6 cellular contexts compared by ENCODE assay signal in the genomic region with DNA sequence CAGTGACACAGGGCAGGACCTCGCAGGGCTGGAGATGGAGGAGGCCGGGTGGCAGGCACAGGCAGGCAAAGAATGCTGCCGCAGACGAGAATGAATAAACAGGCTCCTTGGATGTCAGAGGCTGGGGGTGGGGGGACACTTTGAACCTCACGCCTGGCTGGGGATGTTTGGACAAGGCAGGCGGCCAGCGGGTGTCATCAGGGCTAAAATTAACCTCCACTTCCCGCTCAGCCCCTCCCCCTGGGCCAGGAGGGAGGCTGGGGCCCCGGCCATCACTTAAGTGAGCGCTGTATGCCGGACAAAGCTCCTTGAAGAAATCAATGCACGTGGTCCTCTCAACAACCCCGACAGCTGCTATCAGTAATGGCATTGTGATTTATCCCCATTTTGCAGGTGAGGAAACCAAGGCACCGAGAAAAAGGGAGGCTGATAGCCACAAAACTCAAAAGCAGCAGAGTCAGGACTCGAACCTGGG. TPM values are rescaled to one million over a fixed set of nuclear protein-coding genes. Genes with fewer than 3 reads are reported as not detected.
DNase-seq lines count a peak whose midpoint lies in the region; TF ChIP-seq lines count a peak whose summit lies in the region.

No MANE protein-coding gene starts in this region.

- TF ChIP-seq POLR2A in uterus (IDR thresholded peaks at IDR 0.05), result no peak

- no peak overlapping the region for H3K27ac ChIP-seq in uterus

- TF ChIP-seq CTCF in uterus (IDR thresholded peaks at IDR 0.05), result no peak

- no peaks in the 10 kb centered on the region for H3K36me3 ChIP-seq in uterus

- H3K4me1 ChIP-seq in uterus, result peaks cover 0 to 4% of the 10 kb centered on the region in 2 donors

- no peaks in the 10 kb centered on the region for H3K27me3 ChIP-seq in uterus

- intact Hi-C loops in uterus (cut with DNase I; ENCODE audit: low total_unique reads), result no loop called here

- DNase-seq in NCI-H146 (lab: John Stamatoyannopoulos, UW) (peak; percentile 78), NCI-H146 treated with DMSO at 0.1 percent for 48 hours (lab: John Stamatoyannopoulos, UW; ENCODE audit: unreplicated experiment) (no peak), hepatic stellate cell (ENCODE audit: low spot score) (peak; percentile 82), uterus (peak; percentile 41 to 51), globus pallidus (ENCODE audit: low spot score) (no peak), KG1 (lab: John Stamatoyannopoulos, UW) (no peak)

- no peaks in the 10 kb centered on the region for H3K9me3 ChIP-seq in uterus

- no peak overlapping the region for H3K4me3 ChIP-seq in uterus

RNA-seq across cellular contexts. Expression of a gene that starts 10.3 kb away (rescaled TPM):
- total RNA-seq in uterus, result not detected

RNA-seq across cellular contexts. Expression of a gene that starts 22.9 kb away (rescaled TPM):
- 100 to 1,000 TPM in 3 of 4 donors, 10 to 100 TPM in 1; 68.7 to 261 (median 150) TPM for total RNA-seq in uterus

RNA-seq across cellular contexts. Expression of a gene that starts 24.0 kb away (rescaled TPM):
- total RNA-seq in uterus, result 10 to 100 TPM in 1 of 4 donors, 1 to 10 TPM in 3; 2.6 to 10.9 (median 7.1) TPM

RNA-seq across cellular contexts. Expression of a gene that starts 29.4 kb away (rescaled TPM):
- under 1 TPM in 1 of 4 donors, not detected in 3; 0.29 TPM for total RNA-seq in uterus

RNA-seq across cellular contexts. Expression of a gene that starts 33.4 kb away (rescaled TPM):
- total RNA-seq in uterus, result 10 to 100 TPM in 3 of 4 donors, 1 to 10 TPM in 1; 2.0 to 48.7 (median 12.4) TPM

Comparison
In these comparisons a context has a peak if more than half of its experiments do, and no peak if none do; other contexts are left out.
1. DNase-seq: peak in NCI-H146 (single experiment), hepatic stellate cell (single experiment) and uterus (2 of 2); none in NCI-H146 treated with DMSO at 0.1 percent for 48 hours (single experiment), globus pallidus (single experiment) and KG1 (single experiment).